In the genomic region with DNA sequence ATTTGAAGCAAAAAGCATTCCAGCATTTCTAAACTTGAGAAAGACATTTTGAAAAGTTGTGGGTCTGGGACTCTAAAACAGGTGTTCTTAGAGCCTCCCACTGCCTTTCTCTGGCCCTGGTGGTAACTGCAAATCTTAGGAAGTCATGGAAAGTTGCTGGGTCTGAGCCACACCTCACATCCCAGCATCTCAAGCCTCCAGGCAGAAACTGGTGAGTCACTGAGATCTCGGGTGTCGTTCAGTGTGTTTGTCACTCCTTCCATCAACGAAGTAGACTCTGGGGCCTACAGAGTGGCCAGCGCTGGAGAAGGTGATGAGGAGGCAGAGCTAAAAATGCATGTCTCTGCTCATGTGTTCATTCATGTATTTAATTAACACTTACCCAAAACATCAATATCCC, we compare ENCODE assay signal across 20 cellular contexts. TPM values are rescaled to one million over a fixed set of nuclear protein-coding genes. Genes with fewer than 3 reads are reported as not detected.
A peak's percentile ranks its signal among the peaks of the same experiment; 100 is the strongest.
DNase-seq lines count a peak whose midpoint lies in the region; ATAC-seq and TF ChIP-seq lines count a peak whose summit lies in the region.
"Had no signal": no experiment of that assay in that cellular context is flagged by ENCODE, and none has a peak within 500 bp of the region (broad histone marks: within the 10 kb centered on the region; RNA-seq: fewer than 3 reads in every experiment).

No MANE protein-coding gene starts in this region.

- WGBS in SK-N-SH (ENCODE audit: low lambda C conversion rate), result 39% methylated on average over 4 of the region's 4 CpGs

- H3K9me2 ChIP-seq in SK-N-SH (no peaks in the 10 kb centered on the region), PC-9 (ENCODE audit: insufficient read depth) (no peaks in the 10 kb centered on the region)

- no peak overlapping the region for H3K4me3 Mint-ChIP-seq in CD14-positive monocyte
- H3K4me3 Mint-ChIP-seq: activated CD8-positive, alpha-beta T cell treated with anti-CD3 and anti-CD28 coated beads, Interleukin-2, amount 10 ng/mL, durations not matched to agents 7 days and 5 days; CD8-positive, alpha-beta T cell; dendritic cell treated with granulocyte-macrophage colony-stimulating factor and Interleukin-4, amounts not matched to agents 40 ng/mL and 50 ng/mL, for 4 days had no signal

- peaks cover 1 to 9% (median 2%) of the 10 kb centered on the region in 3 donors for H3K27me3 Mint-ChIP-seq in CD14-positive monocyte (ENCODE audit: low read depth in 3 of 3)

- H3K4me3 ChIP-seq in SK-N-SH (ENCODE audit: low read depth in 2 of 2, low read length in 1 of 2), result no peak overlapping the region
- H3K4me3 ChIP-seq in PC-9, result no peak overlapping the region
- H3K4me3 ChIP-seq in epithelial cell of esophagus (ENCODE audit: low read length), result no peak overlapping the region
- H3K4me3 ChIP-seq: heart left ventricle, right lobe of liver, tibial artery had no signal

- ATAC-seq in SK-N-SH treated with all-trans-retinoic acid at 6 μM for 48 hours, result peak; percentile 56; the same call in 2 of the 3 replicates
- ATAC-seq: activated CD8-positive, alpha-beta T cell treated with anti-CD3 and anti-CD28 coated beads, Interleukin-2, amount 10 ng/mL, durations not matched to agents 7 days and 5 days; CD8-positive, alpha-beta T cell; heart left ventricle; right lobe of liver had no signal

- H2AFZ ChIP-seq in SK-N-SH (ENCODE audit: low read depth) (no peak overlapping the region), PC-9 (no peak overlapping the region)

- TF ChIP-seq CTCF in SK-N-SH (IDR thresholded peaks at IDR 0.05) (no peak), PC-9 (conservative IDR thresholded peaks at IDR 0.05) (no peak), epithelial cell of esophagus (IDR thresholded peaks at IDR 0.05; ENCODE audit: insufficient read depth, low read depth, low read length, missing control alignments) (no peak), CD14-positive monocyte (IDR thresholded peaks at IDR 0.05) (no peak)

- no peak overlapping the region for H3K27ac ChIP-seq in SK-N-SH (ENCODE audit: low read depth in 2 of 2, low read length in 1 of 2)
- H3K27ac ChIP-seq in PC-9, result peak overlapping the region; percentile 93
- H3K27ac ChIP-seq: heart left ventricle, right lobe of liver, tibial artery had no signal

- no peaks in the 10 kb centered on the region for H3F3A ChIP-seq in SK-N-SH (replicated peaks; ENCODE audit: insufficient read depth)
- peaks cover 34% of the 10 kb centered on the region for H3F3A ChIP-seq in PC-9 (ENCODE audit: insufficient read depth, low read depth)

- H3K9me3 ChIP-seq in SK-N-SH (no peaks in the 10 kb centered on the region), PC-9 (ENCODE audit: insufficient read depth, low read depth) (no peaks in the 10 kb centered on the region)
- H3K9me3 ChIP-seq: heart left ventricle, right lobe of liver, tibial artery had no signal

- BruUV-seq in PC-9 (replicated peaks; lab: Mats Ljungman, UMichigan), result no TSS peak

- H3K4me1 ChIP-seq in SK-N-SH (ENCODE audit: control insufficient read depth in 1 of 2, insufficient read depth in 2 of 2, low read depth in 1 of 2, low read length in 1 of 2), result peaks cover 0 to 18% of the 10 kb centered on the region in 2 experiments; a peak in 1 of 4 replicates
- H3K4me1 ChIP-seq in PC-9 (replicated peaks; ENCODE audit: insufficient read depth), result peaks cover 51% of the 10 kb centered on the region
- H3K4me1 ChIP-seq: heart left ventricle, right lobe of liver, tibial artery had no signal

- H4K20me1 ChIP-seq in SK-N-SH (ENCODE audit: insufficient read depth) (no peaks in the 10 kb centered on the region), PC-9 (ENCODE audit: insufficient read depth) (no peaks in the 10 kb centered on the region)

- CTCF ChIA-PET in SK-N-SH (lab: Yijun Ruan, JAX) (interaction anchor here (3.3 to 5.2 kb wide), 2 partner anchors 10 to 73 kb away, joined by 15 to 52 read pairs; no protein-coding TSS in a partner anchor), PC-9 (lab: Charles Lee) (interaction anchor here (0.6 to 1.4 kb wide), 2 partner anchors 11 to 202 kb away, joined by 4 read pairs; no protein-coding TSS in a partner anchor)

- H3K36me3 Mint-ChIP-seq in CD14-positive monocyte, result no peaks in the 10 kb centered on the region
- H3K36me3 Mint-ChIP-seq: CD8-positive, alpha-beta T cell had no signal

- no peaks in the 10 kb centered on the region for H3K27me3 ChIP-seq in SK-N-SH (ENCODE audit: insufficient read depth)
- H3K27me3 ChIP-seq in PC-9 (ENCODE audit: insufficient read depth, low read depth), result no peaks in the 10 kb centered on the region
- H3K27me3 ChIP-seq: heart left ventricle, right lobe of liver, tibial artery had no signal

- H3K27ac Mint-ChIP-seq in CD14-positive monocyte, result no peak overlapping the region
- H3K27ac Mint-ChIP-seq: activated CD8-positive, alpha-beta T cell treated with anti-CD3 and anti-CD28 coated beads, Interleukin-2, amount 10 ng/mL, durations not matched to agents 7 days and 5 days; CD8-positive, alpha-beta T cell; dendritic cell treated with granulocyte-macrophage colony-stimulating factor and Interleukin-4, amounts not matched to agents 40 ng/mL and 50 ng/mL, for 4 days had no signal

- no peaks in the 10 kb centered on the region for H3K9me3 Mint-ChIP-seq in CD14-positive monocyte
- H3K9me3 Mint-ChIP-seq: CD8-positive, alpha-beta T cell; dendritic cell treated with granulocyte-macrophage colony-stimulating factor and Interleukin-4, amounts not matched to agents 40 ng/mL and 50 ng/mL, for 4 days had no signal

- POLR2A ChIA-PET in SK-N-SH (lab: Yijun Ruan, JAX), result interaction anchor here (1.1 kb wide), 1 partner anchor 16 kb away, joined by 4 read pairs; no protein-coding TSS in a partner anchor
- POLR2A ChIA-PET in PC-9 (lab: Charles Lee; ENCODE audit: unreplicated experiment), result interaction anchor here (0.5 to 1.0 kb wide), 3 partner anchors 22 to 520 kb away, joined by 4 to 5 read pairs (median 5); no protein-coding TSS in a partner anchor

- TF ChIP-seq RAD21 in SK-N-SH (IDR thresholded peaks at IDR 0.05; ENCODE audit: low read length), result no peak

- H3K36me3 ChIP-seq in SK-N-SH (replicated peaks in 1 of 2; ENCODE audit: control insufficient read depth in 1 of 2, insufficient read depth in 2 of 2, low read length in 1 of 2) (no peaks in the 10 kb centered on the region), PC-9 (ENCODE audit: low read depth) (no peaks in the 10 kb centered on the region)
- H3K36me3 ChIP-seq: heart left ventricle, right lobe of liver, tibial artery had no signal

- H3K4me2 ChIP-seq in SK-N-SH (no peak overlapping the region), PC-9 (peak overlapping the region; percentile 6)

- no peak overlapping the region for H3K9ac ChIP-seq in SK-N-SH

- intact Hi-C loops in PC-9 (cut with micrococcal nuclease; ENCODE audit: unreplicated experiment) (loop anchor here (1.0 to 5.0 kb wide), 2 partner anchors 22 to 39 kb away; no protein-coding TSS in a partner anchor), CD14-positive monocyte (cut with micrococcal nuclease) (no loop called here)

- no peaks in the 10 kb centered on the region for H3K4me1 Mint-ChIP-seq in CD14-positive monocyte

- H3K79me2 ChIP-seq in SK-N-SH (ENCODE audit: insufficient read depth) (no peaks in the 10 kb centered on the region), PC-9 (ENCODE audit: low read depth) (no peaks in the 10 kb centered on the region)

- no peak for TF ChIP-seq EP300 in SK-N-SH (IDR thresholded peaks at IDR 0.05; ENCODE audit: borderline replicate concordance in 1 of 2, low read depth in 1 of 2, low read length in 1 of 2)

- DNase-seq in SK-N-SH (no peak), PC-9 (peak; percentile 79 to 90), epithelial cell of esophagus (ENCODE audit: low read depth) (peak; percentile 80), stromal cell of bone marrow (ENCODE audit: low read depth) (peak; percentile 65), NCI-H69 (lab: John Stamatoyannopoulos, UW) (no peak), CD14-positive monocyte (ENCODE audit: low spot score) (no peak), NCI-H146 treated with DMSO at 0.1 percent for 48 hours (lab: John Stamatoyannopoulos, UW; ENCODE audit: unreplicated experiment) (no peak)
- DNase-seq: activated CD8-positive, alpha-beta T cell treated with anti-CD3 and anti-CD28 coated beads, Interleukin-2, amount 10 ng/mL, durations not matched to agents 7 days and 5 days; anterior cingulate cortex; CD8-positive, alpha-beta T cell; heart left ventricle; kidney; NCI-H1105 treated with DMSO at 0.1 percent for 48 hours; right lobe of liver; stimulated activated CD4-positive, alpha-beta T cell treated with anti-CD3 and anti-CD28 coated beads, Interleukin-2, amount 100 ng/mL, for 48 hours; stimulated activated CD8-positive, alpha-beta memory T cell treated with anti-CD3 and anti-CD28 coated beads, Interleukin-4, amount 100 ng/mL, for 48 hours; tibial artery had no signal

TF ChIP-seq in SK-N-SH treated with all-trans-retinoic acid at 6 μM for 48 hours, 23 proteins besides CTCF, POLR2A, EP300 and RAD21 (continues in another document):
- TF ChIP-seq, protein P1, sequence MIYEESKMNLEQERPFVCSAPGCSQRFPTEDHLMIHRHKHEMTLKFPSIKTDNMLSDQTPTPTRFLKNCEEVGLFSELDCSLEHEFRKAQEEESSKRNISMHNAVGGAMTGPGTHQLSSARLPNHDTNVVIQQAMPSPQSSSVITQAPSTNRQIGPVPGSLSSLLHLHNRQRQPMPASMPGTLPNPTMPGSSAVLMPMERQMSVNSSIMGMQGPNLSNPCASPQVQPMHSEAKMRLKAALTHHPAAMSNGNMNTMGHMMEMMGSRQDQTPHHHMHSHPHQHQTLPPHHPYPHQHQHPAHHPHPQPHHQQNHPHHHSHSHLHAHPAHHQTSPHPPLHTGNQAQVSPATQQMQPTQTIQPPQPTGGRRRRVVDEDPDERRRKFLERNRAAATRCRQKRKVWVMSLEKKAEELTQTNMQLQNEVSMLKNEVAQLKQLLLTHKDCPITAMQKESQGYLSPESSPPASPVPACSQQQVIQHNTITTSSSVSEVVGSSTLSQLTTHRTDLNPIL (CRISPR knock-in tag; IDR thresholded peaks at IDR 0.05; ENCODE audit: low read depth), result no peak
- TF ChIP-seq SNAI2 (CRISPR knock-in tag; IDR thresholded peaks at IDR 0.05), result no peak

TF ChIP-seq in SK-N-SH, 30 proteins besides CTCF, POLR2A, EP300 and RAD21 (continues in another document):
- TF ChIP-seq MEF2A (IDR thresholded peaks at IDR 0.05; ENCODE audit: borderline replicate concordance, low read depth) (no peak), CHD2 (IDR thresholded peaks at IDR 0.05; ENCODE audit: low read length, partially characterized antibody) (no peak)

RNA-seq across cellular contexts. Expression of a gene that starts 59.6 kb away (rescaled TPM):
- polyA plus RNA-seq in SK-N-SH (2012; rRNA removed) (not detected in 2 replicates), CD14-positive monocyte (under 1 TPM in 1 of 2 donors, not detected in 1; 0.46 TPM)
- polyA plus RNA-seq in SK-N-SH (2012; cell fraction: cytosol; rRNA removed), result not detected in 2 replicates
- not detected in 2 replicates for polyA plus RNA-seq in SK-N-SH (2012; cell fraction: nucleus; rRNA removed)
- total RNA-seq in PC-9 (2021), result not detected in 2 replicates
- total RNA-seq: activated CD8-positive, alpha-beta T cell treated with anti-CD3 and anti-CD28 coated beads, Interleukin-2, amount 10 ng/mL, durations not matched to agents 7 days and 5 days; CD8-positive, alpha-beta T cell; epithelial cell of proximal tubule; heart left ventricle; kidney; right lobe of liver had no signal
- polyA plus RNA-seq: heart left ventricle had no signal

Comparison
In these comparisons a context has a peak if more than half of its experiments do, and no peak if none do; other contexts are left out.
1. DNase-seq: peak in PC-9 (2 of 2), epithelial cell of esophagus (single experiment) and stromal cell of bone marrow (single experiment); none in SK-N-SH (single experiment), NCI-H69 (single experiment), CD14-positive monocyte (single experiment) and NCI-H146 treated with DMSO at 0.1 percent for 48 hours (single experiment).